Comparison of ENCODE assay signal across 13 cellular contexts in genomic region chr5:116455061-116455460, GRCh38.
DNase-seq lines count a peak whose midpoint lies in the region; ATAC-seq and TF ChIP-seq lines count a peak whose summit lies in the region.
"Had no signal": no experiment of that assay in that cellular context is flagged by ENCODE, and none has a peak within 500 bp of the region (broad histone marks: within the 10 kb centered on the region; RNA-seq: fewer than 3 reads in every experiment).

No MANE protein-coding gene starts in this region.

- H2AFZ ChIP-seq in smooth muscle cell (ENCODE audit: low read depth) = no peak overlapping the region

- WGBS in right cardiac atrium = 52% methylated on average over 5 of the region's 5 CpGs
- 0% methylated on average over 5 of the region's 5 CpGs for WGBS in smooth muscle cell (ENCODE audit: low lambda C conversion rate)

- DNase-seq in adipocyte (ENCODE audit: low read depth) (peak; percentile 34), right cardiac atrium (no peak), smooth muscle cell (lab: John Stamatoyannopoulos, UW; ENCODE audit: unreplicated experiment) (no peak)
- DNase-seq: activated T-cell treated with anti-CD3 and anti-CD28 coated beads, Interleukin-2, amount 50 U/mL, for 72 hours; CD8-positive, alpha-beta memory T cell; NCI-H2029 treated with DMSO at 0.1 percent for 48 hours; SW 1271 had no signal

- peak; percentile 61 to 74 for ATAC-seq in right cardiac atrium
- ATAC-seq in GM21723 (IDR thresholded peaks at IDR 0.05; ENCODE audit: unreplicated experiment) = no peak
- ATAC-seq in HG03354 (IDR thresholded peaks at IDR 0.05; ENCODE audit: poor library complexity, severe bottlenecking, unreplicated experiment) = no peak
- no peak for ATAC-seq in GM21717 (IDR thresholded peaks at IDR 0.05; ENCODE audit: unreplicated experiment)
- no peak for ATAC-seq in GM21360 (IDR thresholded peaks at IDR 0.05; ENCODE audit: unreplicated experiment)
- ATAC-seq: activated T-cell treated with anti-CD3 and anti-CD28 coated beads, Interleukin-2, amount 50 U/mL, for 72 hours had no signal

- peaks cover 15% of the 10 kb centered on the region for H3F3A ChIP-seq in smooth muscle cell (ENCODE audit: low read depth)

- H3K27me3 ChIP-seq in adipocyte (replicated peaks; ENCODE audit: control insufficient read depth, insufficient read depth, low read length) (no peaks in the 10 kb centered on the region), right cardiac atrium (ENCODE audit: control insufficient read depth, insufficient read depth) (no peaks in the 10 kb centered on the region), smooth muscle cell (ENCODE audit: low read depth) (no peaks in the 10 kb centered on the region)
- H3K27me3 ChIP-seq: suprapubic skin had no signal

- H3K79me2 ChIP-seq in smooth muscle cell (ENCODE audit: low read depth) = no peaks in the 10 kb centered on the region

- peak overlapping the region; percentile 83 for H3K4me2 ChIP-seq in smooth muscle cell

- CTCF ChIA-PET in HEK293 (lab: Yijun Ruan, JAX) = no interaction called here

- intact Hi-C loops in right cardiac atrium (cut with DNase I) = no loop called here

- H3K4me1 ChIP-seq in HEK293 (ENCODE audit: control insufficient read depth, insufficient read depth, low read length) = peaks cover 23% of the 10 kb centered on the region
- H3K4me1 ChIP-seq in adipocyte (ENCODE audit: control insufficient read depth, insufficient read depth, low read length) = peaks cover 13% of the 10 kb centered on the region
- peaks cover 5% of the 10 kb centered on the region for H3K4me1 ChIP-seq in right cardiac atrium (ENCODE audit: control insufficient read depth, insufficient read depth, low read length)
- H3K4me1 ChIP-seq in smooth muscle cell (ENCODE audit: low read depth) = peaks cover 24% of the 10 kb centered on the region

- POLR2A ChIA-PET in HEK293 (lab: Yijun Ruan, JAX) = no interaction called here

- H3K36me3 ChIP-seq in HEK293 (ENCODE audit: control insufficient read depth in 2 of 2, insufficient read depth in 1 of 2, low read length in 2 of 2) (peaks cover 0 to 30% of the 10 kb centered on the region in 2 experiments; a peak in 1 of 3 replicates), adipocyte (ENCODE audit: control insufficient read depth, insufficient read depth, low read length, severe bottlenecking) (no peaks in the 10 kb centered on the region), smooth muscle cell (ENCODE audit: low read depth) (no peaks in the 10 kb centered on the region)
- H3K36me3 ChIP-seq: suprapubic skin had no signal

- TF ChIP-seq CTCF in HEK293 (tag by site-specific recombination; IDR thresholded peaks at IDR 0.05) (no peak), smooth muscle cell (IDR thresholded peaks at IDR 0.05; ENCODE audit: borderline replicate concordance, insufficient read depth, poor library complexity, severe bottlenecking) (no peak)

- H3K9me3 ChIP-seq in HEK293 (ENCODE audit: control insufficient read depth, insufficient read depth, low read depth, low read length) (no peaks in the 10 kb centered on the region), adipocyte (ENCODE audit: control insufficient read depth, low read length) (no peaks in the 10 kb centered on the region), right cardiac atrium (ENCODE audit: control insufficient read depth, low read length) (no peaks in the 10 kb centered on the region), smooth muscle cell (replicated peaks; ENCODE audit: low read depth) (no peaks in the 10 kb centered on the region)
- H3K9me3 ChIP-seq: suprapubic skin had no signal

- H3K27ac ChIP-seq in HEK293 (ENCODE audit: extremely low read depth, low read depth, low read length) = peak overlapping the region; percentile 65
- no peak overlapping the region for H3K27ac ChIP-seq in right cardiac atrium (ENCODE audit: low read length)
- H3K27ac ChIP-seq in smooth muscle cell (ENCODE audit: low read depth) = peak overlapping the region; percentile 97
- H3K27ac ChIP-seq: suprapubic skin had no signal

- no peak overlapping the region for H3K4me3 ChIP-seq in HEK293 (ENCODE audit: low read depth, low read length)
- peak overlapping the region; percentile 64 for H3K4me3 ChIP-seq in adipocyte (ENCODE audit: low read length)
- no peak overlapping the region for H3K4me3 ChIP-seq in right cardiac atrium (ENCODE audit: low read length)
- peak overlapping the region; percentile 13 for H3K4me3 ChIP-seq in smooth muscle cell
- H3K4me3 ChIP-seq: suprapubic skin had no signal

- no peak overlapping the region for H3K9ac ChIP-seq in adipocyte (ENCODE audit: low read length)
- peak overlapping the region; percentile 81 for H3K9ac ChIP-seq in smooth muscle cell (ENCODE audit: low read depth)

- no peaks in the 10 kb centered on the region for H4K20me1 ChIP-seq in smooth muscle cell (ENCODE audit: low read depth)

TF ChIP-seq in HEK293, 187 proteins besides CTCF, POLR2A, EP300 and RAD21:
- TF ChIP-seq GLIS1 (tag by site-specific recombination; IDR thresholded peaks at IDR 0.05) (no peak), MZF1 (tag by site-specific recombination; IDR thresholded peaks at IDR 0.05; ENCODE audit: borderline replicate concordance) (no peak), ZNF596 (tag by site-specific recombination; IDR thresholded peaks at IDR 0.05) (no peak), ZNF132 (tag by site-specific recombination; IDR thresholded peaks at IDR 0.05; ENCODE audit: borderline replicate concordance) (no peak), ZSCAN30 (tag by site-specific recombination; IDR thresholded peaks at IDR 0.05) (no peak), ZNF10 (tag by site-specific recombination; IDR thresholded peaks at IDR 0.05) (no peak)

Comparison
In these comparisons a context has a peak if more than half of its experiments do, and no peak if none do; other contexts are left out.
1. H3K4me3 ChIP-seq: peak in adipocyte (single experiment) and smooth muscle cell (single experiment); none in HEK293 (single experiment) and right cardiac atrium (single experiment).
2. ATAC-seq: peak in right cardiac atrium (2 of 2); none in GM21723 (single experiment), HG03354 (single experiment), GM21717 (single experiment) and GM21360 (single experiment).